Comparison of ENCODE assay signal across 1 cellular context in the genomic region with DNA sequence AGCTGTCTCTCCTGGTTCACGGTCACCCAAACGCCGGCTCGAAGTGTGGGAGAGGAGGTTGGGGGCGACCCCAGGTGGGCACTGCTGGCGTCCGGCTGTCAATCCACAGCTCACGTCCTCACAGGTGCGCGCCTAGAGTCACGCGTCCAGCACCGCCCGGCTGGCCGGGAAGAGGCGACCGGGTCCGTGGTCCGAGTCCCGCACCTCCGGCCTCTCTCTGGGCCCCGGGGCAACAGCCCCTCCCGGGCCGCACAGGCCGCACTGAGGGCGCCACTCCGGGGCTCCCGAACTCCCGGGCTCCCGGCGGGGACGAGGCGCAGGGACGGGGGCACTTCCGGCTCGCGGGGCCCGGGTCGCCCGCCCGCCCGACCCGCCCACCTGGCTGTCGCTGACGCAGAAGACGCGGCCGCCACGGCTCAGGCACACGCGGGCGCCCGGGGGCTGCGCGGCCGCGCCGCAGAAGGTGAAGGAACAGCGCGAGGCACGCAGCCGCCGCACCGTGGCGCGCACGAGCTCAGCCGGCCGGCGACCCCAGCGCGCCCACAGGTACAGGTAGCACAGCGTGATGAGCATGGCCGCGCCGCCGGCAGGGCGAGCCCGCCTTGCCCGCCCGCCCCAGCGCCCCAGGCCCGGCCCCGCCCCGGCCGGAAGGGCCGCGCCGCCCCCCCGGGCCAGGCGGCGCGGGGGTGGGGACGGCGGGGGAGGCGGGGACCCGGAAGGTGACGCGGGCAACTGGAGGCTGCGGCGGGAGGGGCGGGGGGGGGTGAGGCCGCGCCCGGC.
TF ChIP-seq lines count a peak whose summit lies in the region.

A gene (minus strand): TSS at position 604 of the 780 bp plus-strand sequence. CDS start 31 bp downstream, at position 573.

TF ChIP-seq in K562, 482 proteins besides CTCF, POLR2A, EP300 and RAD21 (continued from another document and continues in another):
- no peak for TF ChIP-seq MYBL2 (IDR thresholded peaks at IDR 0.05; ENCODE audit: low read depth)
- no peak for TF ChIP-seq MYBL2 (CRISPR knock-in tag; IDR thresholded peaks at IDR 0.05; ENCODE audit: borderline replicate concordance)
- TF ChIP-seq ZNF707 (CRISPR knock-in tag; conservative IDR thresholded peaks at IDR 0.05) = no peak
- TF ChIP-seq FOXK2 (conservative IDR thresholded peaks at IDR 0.05 in 1 of 2, IDR thresholded peaks at IDR 0.05 in 1 of 2; ENCODE audit: low read depth in 2 of 2) = no peak
- TF ChIP-seq ZNF143 (CRISPR knock-in tag; IDR thresholded peaks at IDR 0.05) = no peak
- no peak for TF ChIP-seq TFAM (CRISPR knock-in tag; conservative IDR thresholded peaks at IDR 0.05)
- no peak for TF ChIP-seq ZNF140 (CRISPR knock-in tag; IDR thresholded peaks at IDR 0.05)
- TF ChIP-seq ZNF174 (CRISPR knock-in tag; IDR thresholded peaks at IDR 0.05) = no peak
- TF ChIP-seq GABPB1 (CRISPR knock-in tag; IDR thresholded peaks at IDR 0.05) = peak; percentile 79
- no peak for TF ChIP-seq ZNF316 (IDR thresholded peaks at IDR 0.05)
- no peak for TF ChIP-seq ZNF133 (CRISPR knock-in tag; IDR thresholded peaks at IDR 0.05)
- no peak for TF ChIP-seq ZBTB17 (CRISPR knock-in tag; IDR thresholded peaks at IDR 0.05)
- TF ChIP-seq, protein P1, sequence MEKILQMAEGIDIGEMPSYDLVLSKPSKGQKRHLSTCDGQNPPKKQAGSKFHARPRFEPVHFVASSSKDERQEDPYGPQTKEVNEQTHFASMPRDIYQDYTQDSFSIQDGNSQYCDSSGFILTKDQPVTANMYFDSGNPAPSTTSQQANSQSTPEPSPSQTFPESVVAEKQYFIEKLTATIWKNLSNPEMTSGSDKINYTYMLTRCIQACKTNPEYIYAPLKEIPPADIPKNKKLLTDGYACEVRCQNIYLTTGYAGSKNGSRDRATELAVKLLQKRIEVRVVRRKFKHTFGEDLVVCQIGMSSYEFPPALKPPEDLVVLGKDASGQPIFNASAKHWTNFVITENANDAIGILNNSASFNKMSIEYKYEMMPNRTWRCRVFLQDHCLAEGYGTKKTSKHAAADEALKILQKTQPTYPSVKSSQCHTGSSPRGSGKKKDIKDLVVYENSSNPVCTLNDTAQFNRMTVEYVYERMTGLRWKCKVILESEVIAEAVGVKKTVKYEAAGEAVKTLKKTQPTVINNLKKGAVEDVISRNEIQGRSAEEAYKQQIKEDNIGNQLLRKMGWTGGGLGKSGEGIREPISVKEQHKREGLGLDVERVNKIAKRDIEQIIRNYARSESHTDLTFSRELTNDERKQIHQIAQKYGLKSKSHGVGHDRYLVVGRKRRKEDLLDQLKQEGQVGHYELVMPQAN (IDR thresholded peaks at IDR 0.05; ENCODE audit: borderline replicate concordance) = no peak
- TF ChIP-seq, protein P2, sequence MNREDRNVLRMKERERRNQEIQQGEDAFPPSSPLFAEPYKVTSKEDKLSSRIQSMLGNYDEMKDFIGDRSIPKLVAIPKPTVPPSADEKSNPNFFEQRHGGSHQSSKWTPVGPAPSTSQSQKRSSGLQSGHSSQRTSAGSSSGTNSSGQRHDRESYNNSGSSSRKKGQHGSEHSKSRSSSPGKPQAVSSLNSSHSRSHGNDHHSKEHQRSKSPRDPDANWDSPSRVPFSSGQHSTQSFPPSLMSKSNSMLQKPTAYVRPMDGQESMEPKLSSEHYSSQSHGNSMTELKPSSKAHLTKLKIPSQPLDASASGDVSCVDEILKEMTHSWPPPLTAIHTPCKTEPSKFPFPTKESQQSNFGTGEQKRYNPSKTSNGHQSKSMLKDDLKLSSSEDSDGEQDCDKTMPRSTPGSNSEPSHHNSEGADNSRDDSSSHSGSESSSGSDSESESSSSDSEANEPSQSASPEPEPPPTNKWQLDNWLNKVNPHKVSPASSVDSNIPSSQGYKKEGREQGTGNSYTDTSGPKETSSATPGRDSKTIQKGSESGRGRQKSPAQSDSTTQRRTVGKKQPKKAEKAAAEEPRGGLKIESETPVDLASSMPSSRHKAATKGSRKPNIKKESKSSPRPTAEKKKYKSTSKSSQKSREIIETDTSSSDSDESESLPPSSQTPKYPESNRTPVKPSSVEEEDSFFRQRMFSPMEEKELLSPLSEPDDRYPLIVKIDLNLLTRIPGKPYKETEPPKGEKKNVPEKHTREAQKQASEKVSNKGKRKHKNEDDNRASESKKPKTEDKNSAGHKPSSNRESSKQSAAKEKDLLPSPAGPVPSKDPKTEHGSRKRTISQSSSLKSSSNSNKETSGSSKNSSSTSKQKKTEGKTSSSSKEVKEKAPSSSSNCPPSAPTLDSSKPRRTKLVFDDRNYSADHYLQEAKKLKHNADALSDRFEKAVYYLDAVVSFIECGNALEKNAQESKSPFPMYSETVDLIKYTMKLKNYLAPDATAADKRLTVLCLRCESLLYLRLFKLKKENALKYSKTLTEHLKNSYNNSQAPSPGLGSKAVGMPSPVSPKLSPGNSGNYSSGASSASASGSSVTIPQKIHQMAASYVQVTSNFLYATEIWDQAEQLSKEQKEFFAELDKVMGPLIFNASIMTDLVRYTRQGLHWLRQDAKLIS (CRISPR knock-in tag; IDR thresholded peaks at IDR 0.05) = peak; percentile 85
- TF ChIP-seq, protein P3, sequence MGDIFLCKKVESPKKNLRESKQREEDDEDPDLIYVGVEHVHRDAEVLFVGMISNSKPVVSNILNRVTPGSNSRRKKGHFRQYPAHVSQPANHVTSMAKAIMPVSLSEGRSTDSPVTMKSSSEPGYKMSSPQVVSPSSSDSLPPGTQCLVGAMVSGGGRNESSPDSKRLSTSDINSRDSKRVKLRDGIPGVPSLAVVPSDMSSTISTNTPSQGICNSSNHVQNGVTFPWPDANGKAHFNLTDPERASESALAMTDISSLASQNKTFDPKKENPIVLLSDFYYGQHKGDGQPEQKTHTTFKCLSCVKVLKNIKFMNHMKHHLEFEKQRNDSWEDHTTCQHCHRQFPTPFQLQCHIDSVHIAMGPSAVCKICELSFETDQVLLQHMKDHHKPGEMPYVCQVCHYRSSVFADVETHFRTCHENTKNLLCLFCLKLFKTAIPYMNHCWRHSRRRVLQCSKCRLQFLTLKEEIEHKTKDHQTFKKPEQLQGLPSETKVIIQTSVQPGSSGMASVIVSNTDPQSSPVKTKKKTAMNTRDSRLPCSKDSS (IDR thresholded peaks at IDR 0.05; ENCODE audit: low read depth, partially characterized antibody) = no peak
- TF ChIP-seq BDP1 (IDR thresholded peaks at IDR 0.05; ENCODE audit: insufficient read depth, insufficient read length) = no peak
- no peak for TF ChIP-seq ZNF274 (IDR thresholded peaks at IDR 0.05; ENCODE audit: borderline replicate concordance, low read depth, low read length)
- TF ChIP-seq NR1H2 (CRISPR knock-in tag; IDR thresholded peaks at IDR 0.05) = no peak
- no peak for TF ChIP-seq TCFL5 (CRISPR knock-in tag; conservative IDR thresholded peaks at IDR 0.05)
- TF ChIP-seq GTF2E2 (tag; IDR thresholded peaks at IDR 0.05) = no peak
- no peak for TF ChIP-seq PML (IDR thresholded peaks at IDR 0.05; ENCODE audit: low read length)
- TF ChIP-seq, protein P4, sequence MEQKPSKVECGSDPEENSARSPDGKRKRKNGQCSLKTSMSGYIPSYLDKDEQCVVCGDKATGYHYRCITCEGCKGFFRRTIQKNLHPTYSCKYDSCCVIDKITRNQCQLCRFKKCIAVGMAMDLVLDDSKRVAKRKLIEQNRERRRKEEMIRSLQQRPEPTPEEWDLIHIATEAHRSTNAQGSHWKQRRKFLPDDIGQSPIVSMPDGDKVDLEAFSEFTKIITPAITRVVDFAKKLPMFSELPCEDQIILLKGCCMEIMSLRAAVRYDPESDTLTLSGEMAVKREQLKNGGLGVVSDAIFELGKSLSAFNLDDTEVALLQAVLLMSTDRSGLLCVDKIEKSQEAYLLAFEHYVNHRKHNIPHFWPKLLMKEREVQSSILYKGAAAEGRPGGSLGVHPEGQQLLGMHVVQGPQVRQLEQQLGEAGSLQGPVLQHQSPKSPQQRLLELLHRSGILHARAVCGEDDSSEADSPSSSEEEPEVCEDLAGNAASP (IDR thresholded peaks at IDR 0.05) = no peak
- no peak for TF ChIP-seq CHD4 (IDR thresholded peaks at IDR 0.05; ENCODE audit: insufficient read depth, insufficient replicate concordance, low read depth, low read length, poor library complexity, severe bottlenecking)
- TF ChIP-seq, protein P5, sequence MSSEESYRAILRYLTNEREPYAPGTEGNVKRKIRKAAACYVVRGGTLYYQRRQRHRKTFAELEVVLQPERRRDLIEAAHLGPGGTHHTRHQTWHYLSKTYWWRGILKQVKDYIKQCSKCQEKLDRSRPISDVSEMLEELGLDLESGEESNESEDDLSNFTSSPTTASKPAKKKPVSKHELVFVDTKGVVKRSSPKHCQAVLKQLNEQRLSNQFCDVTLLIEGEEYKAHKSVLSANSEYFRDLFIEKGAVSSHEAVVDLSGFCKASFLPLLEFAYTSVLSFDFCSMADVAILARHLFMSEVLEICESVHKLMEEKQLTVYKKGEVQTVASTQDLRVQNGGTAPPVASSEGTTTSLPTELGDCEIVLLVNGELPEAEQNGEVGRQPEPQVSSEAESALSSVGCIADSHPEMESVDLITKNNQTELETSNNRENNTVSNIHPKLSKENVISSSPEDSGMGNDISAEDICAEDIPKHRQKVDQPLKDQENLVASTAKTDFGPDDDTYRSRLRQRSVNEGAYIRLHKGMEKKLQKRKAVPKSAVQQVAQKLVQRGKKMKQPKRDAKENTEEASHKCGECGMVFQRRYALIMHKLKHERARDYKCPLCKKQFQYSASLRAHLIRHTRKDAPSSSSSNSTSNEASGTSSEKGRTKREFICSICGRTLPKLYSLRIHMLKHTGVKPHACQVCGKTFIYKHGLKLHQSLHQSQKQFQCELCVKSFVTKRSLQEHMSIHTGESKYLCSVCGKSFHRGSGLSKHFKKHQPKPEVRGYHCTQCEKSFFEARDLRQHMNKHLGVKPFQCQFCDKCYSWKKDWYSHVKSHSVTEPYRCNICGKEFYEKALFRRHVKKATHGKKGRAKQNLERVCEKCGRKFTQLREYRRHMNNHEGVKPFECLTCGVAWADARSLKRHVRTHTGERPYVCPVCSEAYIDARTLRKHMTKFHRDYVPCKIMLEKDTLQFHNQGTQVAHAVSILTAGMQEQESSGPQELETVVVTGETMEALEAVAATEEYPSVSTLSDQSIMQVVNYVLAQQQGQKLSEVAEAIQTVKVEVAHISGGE (CRISPR knock-in tag; IDR thresholded peaks at IDR 0.05) = peak in 1 of 3 experiments; percentile 79; a peak in 2 of 6 replicates
- TF ChIP-seq, protein P6, sequence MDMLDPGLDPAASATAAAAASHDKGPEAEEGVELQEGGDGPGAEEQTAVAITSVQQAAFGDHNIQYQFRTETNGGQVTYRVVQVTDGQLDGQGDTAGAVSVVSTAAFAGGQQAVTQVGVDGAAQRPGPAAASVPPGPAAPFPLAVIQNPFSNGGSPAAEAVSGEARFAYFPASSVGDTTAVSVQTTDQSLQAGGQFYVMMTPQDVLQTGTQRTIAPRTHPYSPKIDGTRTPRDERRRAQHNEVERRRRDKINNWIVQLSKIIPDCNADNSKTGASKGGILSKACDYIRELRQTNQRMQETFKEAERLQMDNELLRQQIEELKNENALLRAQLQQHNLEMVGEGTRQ (CRISPR knock-in tag; IDR thresholded peaks at IDR 0.05) = no peak
- TF ChIP-seq, protein P7, sequence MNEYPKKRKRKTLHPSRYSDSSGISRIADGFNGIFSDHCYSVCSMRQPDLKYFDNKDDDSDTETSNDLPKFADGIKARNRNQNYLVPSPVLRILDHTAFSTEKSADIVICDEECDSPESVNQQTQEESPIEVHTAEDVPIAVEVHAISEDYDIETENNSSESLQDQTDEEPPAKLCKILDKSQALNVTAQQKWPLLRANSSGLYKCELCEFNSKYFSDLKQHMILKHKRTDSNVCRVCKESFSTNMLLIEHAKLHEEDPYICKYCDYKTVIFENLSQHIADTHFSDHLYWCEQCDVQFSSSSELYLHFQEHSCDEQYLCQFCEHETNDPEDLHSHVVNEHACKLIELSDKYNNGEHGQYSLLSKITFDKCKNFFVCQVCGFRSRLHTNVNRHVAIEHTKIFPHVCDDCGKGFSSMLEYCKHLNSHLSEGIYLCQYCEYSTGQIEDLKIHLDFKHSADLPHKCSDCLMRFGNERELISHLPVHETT (CRISPR knock-in tag; conservative IDR thresholded peaks at IDR 0.05 in 1 of 2, IDR thresholded peaks at IDR 0.05 in 1 of 2) = peak in 1 of 2 experiments; percentile 92; a peak in 2 of 4 replicates
- TF ChIP-seq TAL1 (IDR thresholded peaks at IDR 0.05) = no peak
- TF ChIP-seq, protein P8, sequence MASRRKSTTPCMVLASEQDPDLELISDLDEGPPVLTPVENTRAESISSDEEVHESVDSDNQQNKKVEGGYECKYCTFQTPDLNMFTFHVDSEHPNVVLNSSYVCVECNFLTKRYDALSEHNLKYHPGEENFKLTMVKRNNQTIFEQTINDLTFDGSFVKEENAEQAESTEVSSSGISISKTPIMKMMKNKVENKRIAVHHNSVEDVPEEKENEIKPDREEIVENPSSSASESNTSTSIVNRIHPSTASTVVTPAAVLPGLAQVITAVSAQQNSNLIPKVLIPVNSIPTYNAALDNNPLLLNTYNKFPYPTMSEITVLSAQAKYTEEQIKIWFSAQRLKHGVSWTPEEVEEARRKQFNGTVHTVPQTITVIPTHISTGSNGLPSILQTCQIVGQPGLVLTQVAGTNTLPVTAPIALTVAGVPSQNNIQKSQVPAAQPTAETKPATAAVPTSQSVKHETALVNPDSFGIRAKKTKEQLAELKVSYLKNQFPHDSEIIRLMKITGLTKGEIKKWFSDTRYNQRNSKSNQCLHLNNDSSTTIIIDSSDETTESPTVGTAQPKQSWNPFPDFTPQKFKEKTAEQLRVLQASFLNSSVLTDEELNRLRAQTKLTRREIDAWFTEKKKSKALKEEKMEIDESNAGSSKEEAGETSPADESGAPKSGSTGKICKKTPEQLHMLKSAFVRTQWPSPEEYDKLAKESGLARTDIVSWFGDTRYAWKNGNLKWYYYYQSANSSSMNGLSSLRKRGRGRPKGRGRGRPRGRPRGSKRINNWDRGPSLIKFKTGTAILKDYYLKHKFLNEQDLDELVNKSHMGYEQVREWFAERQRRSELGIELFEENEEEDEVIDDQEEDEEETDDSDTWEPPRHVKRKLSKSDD (conservative IDR thresholded peaks at IDR 0.05; ENCODE audit: low read length) = no peak
- TF ChIP-seq, protein P9, sequence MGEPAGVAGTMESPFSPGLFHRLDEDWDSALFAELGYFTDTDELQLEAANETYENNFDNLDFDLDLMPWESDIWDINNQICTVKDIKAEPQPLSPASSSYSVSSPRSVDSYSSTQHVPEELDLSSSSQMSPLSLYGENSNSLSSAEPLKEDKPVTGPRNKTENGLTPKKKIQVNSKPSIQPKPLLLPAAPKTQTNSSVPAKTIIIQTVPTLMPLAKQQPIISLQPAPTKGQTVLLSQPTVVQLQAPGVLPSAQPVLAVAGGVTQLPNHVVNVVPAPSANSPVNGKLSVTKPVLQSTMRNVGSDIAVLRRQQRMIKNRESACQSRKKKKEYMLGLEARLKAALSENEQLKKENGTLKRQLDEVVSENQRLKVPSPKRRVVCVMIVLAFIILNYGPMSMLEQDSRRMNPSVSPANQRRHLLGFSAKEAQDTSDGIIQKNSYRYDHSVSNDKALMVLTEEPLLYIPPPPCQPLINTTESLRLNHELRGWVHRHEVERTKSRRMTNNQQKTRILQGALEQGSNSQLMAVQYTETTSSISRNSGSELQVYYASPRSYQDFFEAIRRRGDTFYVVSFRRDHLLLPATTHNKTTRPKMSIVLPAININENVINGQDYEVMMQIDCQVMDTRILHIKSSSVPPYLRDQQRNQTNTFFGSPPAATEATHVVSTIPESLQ (CRISPR knock-in tag; IDR thresholded peaks at IDR 0.05) = no peak
- peak; percentile 59 for TF ChIP-seq CHD1 (IDR thresholded peaks at IDR 0.05; ENCODE audit: low read length)
- TF ChIP-seq, protein P10, sequence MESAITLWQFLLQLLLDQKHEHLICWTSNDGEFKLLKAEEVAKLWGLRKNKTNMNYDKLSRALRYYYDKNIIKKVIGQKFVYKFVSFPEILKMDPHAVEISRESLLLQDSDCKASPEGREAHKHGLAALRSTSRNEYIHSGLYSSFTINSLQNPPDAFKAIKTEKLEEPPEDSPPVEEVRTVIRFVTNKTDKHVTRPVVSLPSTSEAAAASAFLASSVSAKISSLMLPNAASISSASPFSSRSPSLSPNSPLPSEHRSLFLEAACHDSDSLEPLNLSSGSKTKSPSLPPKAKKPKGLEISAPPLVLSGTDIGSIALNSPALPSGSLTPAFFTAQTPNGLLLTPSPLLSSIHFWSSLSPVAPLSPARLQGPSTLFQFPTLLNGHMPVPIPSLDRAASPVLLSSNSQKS (CRISPR knock-in tag; IDR thresholded peaks at IDR 0.05) = no peak
- peak; percentile 4; the same call in 1 of the 2 replicates for TF ChIP-seq NFIC (IDR thresholded peaks at IDR 0.05)
- TF ChIP-seq DACH1 (IDR thresholded peaks at IDR 0.05; ENCODE audit: partially characterized antibody) = no peak
- no peak for TF ChIP-seq ZNF347 (CRISPR knock-in tag; IDR thresholded peaks at IDR 0.05; ENCODE audit: low read depth)
